ENCODE assay signal across 8 cellular contexts in genomic region chr7:116930156-116930913, GRCh38. TPM values are rescaled to one million over a fixed set of nuclear protein-coding genes. Genes with fewer than 3 reads are reported as not detected.
DNase-seq lines count a peak whose midpoint lies in the region; ATAC-seq and TF ChIP-seq lines count a peak whose summit lies in the region.

No MANE protein-coding gene starts in this region.

- DNase-seq in DMS79 (lab: John Stamatoyannopoulos, UW) (peak; percentile 46), Karpas-422 (peak; percentile 86), Panc1 (ENCODE audit: low read depth, low spot score) (peak; percentile 79), fibroblast of pulmonary artery (ENCODE audit: low read depth) (peak; percentile 82), neural progenitor cell (ENCODE audit: low spot score) (peak; percentile 89), stromal cell of bone marrow (ENCODE audit: low read depth) (peak; percentile 47)
- peak; percentile 82 to 83 for DNase-seq in activated T-cell treated with anti-CD3 and anti-CD28 coated beads, Interleukin-2, amount 50 U/mL, for 48 hours

- no peak overlapping the region for H3K4me3 Mint-ChIP-seq in neural progenitor cell

- H3K4me1 Mint-ChIP-seq in neural progenitor cell: peaks cover 4% of the 10 kb centered on the region

- H3K4me2 ChIP-seq in Karpas-422 (ENCODE audit: low read depth, low read length, poor library complexity, severe bottlenecking) (peak overlapping the region; percentile 23), neural progenitor cell (peak overlapping the region; percentile 22)

- TF ChIP-seq CTCF in Panc1 (IDR thresholded peaks at IDR 0.05): peak; percentile 93
- TF ChIP-seq CTCF in fibroblast of pulmonary artery (IDR thresholded peaks at IDR 0.05; ENCODE audit: low read length, missing control alignments): peak; percentile 94
- TF ChIP-seq CTCF in neural progenitor cell (IDR thresholded peaks at IDR 0.05): peak; percentile 94

- H3K79me2 ChIP-seq in Karpas-422 (ENCODE audit: low read length): no peaks in the 10 kb centered on the region
- H3K79me2 ChIP-seq in neural progenitor cell (ENCODE audit: low read depth): no peaks in the 10 kb centered on the region

- in situ Hi-C loops in Panc1 (cut with HindIII; ENCODE audit: low pct_unique_long_range_greater_than_20kb, low sequenced_read_pairs): no loop called here

- H3K9me3 ChIP-seq in Karpas-422 (ENCODE audit: low read length) (no peaks in the 10 kb centered on the region), Panc1 (ENCODE audit: control insufficient read depth, insufficient read depth, low read depth, low read length) (no peaks in the 10 kb centered on the region), neural progenitor cell (ENCODE audit: low read depth) (no peaks in the 10 kb centered on the region)

- H3K27ac Mint-ChIP-seq in neural progenitor cell: no peak overlapping the region

- H3K36me3 ChIP-seq in Karpas-422 (ENCODE audit: insufficient read depth, low read length): no peaks in the 10 kb centered on the region
- H3K36me3 ChIP-seq in Panc1 (ENCODE audit: control insufficient read depth, insufficient read depth, low read length): no peaks in the 10 kb centered on the region
- H3K36me3 ChIP-seq in neural progenitor cell: no peaks in the 10 kb centered on the region

- CTCF ChIA-PET in Panc1 (lab: Charles Lee): interaction anchor here (0.7 to 2.5 kb wide), 4 partner anchors 55 to 197 kb away, joined by 3 to 9 read pairs (median 4); no protein-coding TSS in a partner anchor

- no peak overlapping the region for H3K4me3 ChIP-seq in Karpas-422 (ENCODE audit: low read length)
- H3K4me3 ChIP-seq in Panc1 (ENCODE audit: low read depth in 2 of 2, low read length in 2 of 2): peak overlapping the region in 1 of 2 experiments; percentile 25; a peak in 1 of 4 replicates
- no peak overlapping the region for H3K4me3 ChIP-seq in fibroblast of pulmonary artery (replicated peaks; ENCODE audit: low read depth, low read length)
- H3K4me3 ChIP-seq in neural progenitor cell: no peak overlapping the region

- no peaks in the 10 kb centered on the region for H3F3A ChIP-seq in neural progenitor cell (ENCODE audit: low read depth)

- intact Hi-C loops in Panc1 (cut with micrococcal nuclease; ENCODE audit: unreplicated experiment): loop anchor here (5.0 kb wide), 2 partner anchors 57 to 452 kb away; no protein-coding TSS in a partner anchor

- H3K4me1 ChIP-seq in Karpas-422 (ENCODE audit: low read length): no peaks in the 10 kb centered on the region; the same call in none of the 2 replicates
- H3K4me1 ChIP-seq in Panc1 (ENCODE audit: control insufficient read depth, insufficient read depth, low read length): 0 out of 2 replicates have a peak, but pooled peaks cover 2% of the 10 kb centered on the region
- H3K4me1 ChIP-seq in neural progenitor cell: no peaks in the 10 kb centered on the region

- H3K9ac ChIP-seq in Karpas-422 (ENCODE audit: low read length) (no peak overlapping the region), neural progenitor cell (no peak overlapping the region)

- no peaks in the 10 kb centered on the region for H4K20me1 ChIP-seq in Karpas-422 (ENCODE audit: insufficient read depth, low read depth, low read length)
- no peaks in the 10 kb centered on the region for H4K20me1 ChIP-seq in neural progenitor cell (ENCODE audit: low read depth)

- no peaks in the 10 kb centered on the region for H3K9me3 Mint-ChIP-seq in neural progenitor cell

- no peaks in the 10 kb centered on the region for H3K9me2 ChIP-seq in Karpas-422 (replicated peaks; ENCODE audit: insufficient read depth, low read length)

- H2AFZ ChIP-seq in Karpas-422 (ENCODE audit: low read length) (peak overlapping the region; percentile 66; the same call in 1 of the 2 replicates), neural progenitor cell (replicated peaks) (no peak overlapping the region)

- H3K36me3 Mint-ChIP-seq in neural progenitor cell: no peaks in the 10 kb centered on the region

- H3K27ac ChIP-seq in Karpas-422 (ENCODE audit: low read length): no peak overlapping the region
- no peak overlapping the region for H3K27ac ChIP-seq in Panc1 (ENCODE audit: low read length)
- H3K27ac ChIP-seq in neural progenitor cell: no peak overlapping the region

- H3K27me3 Mint-ChIP-seq in neural progenitor cell (ENCODE audit: insufficient read depth, low read depth): no peaks in the 10 kb centered on the region

- POLR2A ChIA-PET in Panc1 (lab: Charles Lee): no interaction called here

- peak; percentile 81 for ATAC-seq in GM21723 (IDR thresholded peaks at IDR 0.05; ENCODE audit: unreplicated experiment)
- peak; percentile 95 for ATAC-seq in Panc1

- no TSS peak for BruUV-seq in Panc1 (replicated peaks; lab: Mats Ljungman, UMichigan)

- no peaks in the 10 kb centered on the region for H3K27me3 ChIP-seq in Karpas-422 (ENCODE audit: low read length)
- no peaks in the 10 kb centered on the region for H3K27me3 ChIP-seq in Panc1 (ENCODE audit: control insufficient read depth, insufficient read depth, low read length)
- H3K27me3 ChIP-seq in neural progenitor cell: peaks cover 10% of the 10 kb centered on the region

RNA-seq across cellular contexts. Expression of gene ST7, which starts 23.0 kb away (rescaled TPM):
- 2.8 and 4.6 TPM in 2 replicates for total RNA-seq in Karpas-422 (2014; rRNA removed; shearing (Covaris generic); ENCODE audit: low replicate concordance)
- 19.6 TPM for total RNA-seq in Panc1 (2021; ENCODE audit: unreplicated experiment)
- 14.3 TPM for polyA plus RNA-seq in Panc1 (2012; ENCODE audit: insufficient read length)
- total RNA-seq in neural progenitor cell (ENCODE audit: low replicate concordance): 5.8 and 6.7 TPM in 2 replicates
